9 cellular contexts compared by ENCODE assay signal in the genomic region with DNA sequence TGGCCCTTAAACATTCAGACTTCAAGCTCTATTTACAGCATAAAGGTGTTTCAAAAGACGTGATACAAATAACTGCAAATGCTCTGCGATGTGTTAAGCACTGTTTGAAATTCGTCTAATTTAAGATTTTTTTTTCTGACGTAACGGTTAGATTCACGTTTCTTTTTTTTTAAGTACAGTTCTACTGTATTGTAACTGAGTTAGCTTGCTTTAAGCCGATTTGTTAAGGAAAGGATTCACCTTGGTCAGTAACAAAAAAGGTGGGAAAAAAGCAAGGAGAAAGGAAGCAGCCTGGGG. TPM values are rescaled to one million over a fixed set of nuclear protein-coding genes. Genes with fewer than 3 reads are reported as not detected.
DNase-seq lines count a peak whose midpoint lies in the region; ATAC-seq, FAIRE-seq and TF ChIP-seq lines count a peak whose summit lies in the region.
"Had no signal": no experiment of that assay in that cellular context is flagged by ENCODE, and none has a peak within 500 bp of the region (broad histone marks: within the 10 kb centered on the region; RNA-seq: fewer than 3 reads in every experiment).

No MANE protein-coding gene starts in this region.

- H3K27me3 Mint-ChIP-seq in activated naive CD4-positive, alpha-beta T cell treated with anti-CD3 and anti-CD28 coated beads, Interleukin-2, amount 10 ng/mL, durations not matched to agents 7 days and 5 days, result peaks cover 78% of the 10 kb centered on the region

- intact Hi-C loops in K562 (cut with micrococcal nuclease), result no loop called here
- intact Hi-C loops in upper lobe of right lung (cut with DNase I), result no loop called here
- intact Hi-C loops in sciatic nerve (cut with DNase I), result no loop called here

- H3K27ac Mint-ChIP-seq in activated naive CD4-positive, alpha-beta T cell treated with anti-CD3 and anti-CD28 coated beads, Interleukin-2, amount 10 ng/mL, durations not matched to agents 7 days and 5 days, result no peak overlapping the region

- no peak for DNase-seq in activated naive CD4-positive, alpha-beta T cell treated with anti-CD3 and anti-CD28 coated beads, Interleukin-2, amount 10 ng/mL, durations not matched to agents 7 days and 5 days
- DNase-seq in activated naive CD4-positive, alpha-beta T cell treated with anti-CD3 and anti-CD28 coated beads, Interleukin-2, amount 50 U/mL, for 16 hours, result no peak
- DNase-seq in K562 (ENCODE audit: extremely low read depth in 1 of 4, low spot score in 3 of 4) (no peak), lung (ENCODE audit: low spot score) (no peak), upper lobe of right lung (no peak), sciatic nerve (ENCODE audit: low spot score) (no peak), HK-2 (ENCODE audit: unreplicated experiment) (no peak)

- no peak for ATAC-seq in K562
- ATAC-seq in lung (ENCODE audit: insufficient read depth, low FRiP score), result no peak
- no peak for ATAC-seq in upper lobe of right lung
- ATAC-seq in HG02870 (IDR thresholded peaks at IDR 0.05; ENCODE audit: unreplicated experiment), result no peak
- no peak for ATAC-seq in sciatic nerve

- H3K79me2 ChIP-seq in K562 (ENCODE audit: control insufficient read depth, insufficient read depth, low read length), result no peaks in the 10 kb centered on the region

- TF ChIP-seq EP300 in K562 (IDR thresholded peaks at IDR 0.05; ENCODE audit: low read length), result no peak

- H3K9me3 ChIP-seq in K562 (replicated peaks; ENCODE audit: control insufficient read depth, insufficient read depth, low read depth, low read length) (peaks cover 4% of the 10 kb centered on the region), lung (ENCODE audit: control insufficient read depth in 2 of 2, insufficient read depth in 1 of 2, low read length in 1 of 2) (no peaks in the 10 kb centered on the region), upper lobe of right lung (no peaks in the 10 kb centered on the region)

- H2AFZ ChIP-seq in K562 (ENCODE audit: low read depth, low read length), result peak overlapping the region; percentile 100

- H4K20me1 ChIP-seq in K562 (replicated peaks; ENCODE audit: control insufficient read depth, insufficient read depth, low read length), result no peaks in the 10 kb centered on the region

- TF ChIP-seq RAD21 in K562 (CRISPR knock-in tag; conservative IDR thresholded peaks at IDR 0.05 in 1 of 2, IDR thresholded peaks at IDR 0.05 in 1 of 2), result no peak

- H3K4me3 Mint-ChIP-seq in activated naive CD4-positive, alpha-beta T cell treated with anti-CD3 and anti-CD28 coated beads, Interleukin-2, amount 10 ng/mL, durations not matched to agents 7 days and 5 days, result peak overlapping the region; percentile 68

- peaks cover 13% of the 10 kb centered on the region for H3K4me1 Mint-ChIP-seq in activated naive CD4-positive, alpha-beta T cell treated with anti-CD3 and anti-CD28 coated beads, Interleukin-2, amount 10 ng/mL, durations not matched to agents 7 days and 5 days

- peak overlapping the region; percentile 64 for H3K4me2 ChIP-seq in K562 (ENCODE audit: insufficient read depth, low read length)

- WGBS in K562 (ENCODE audit: insufficient coverage, low coverage, missing lambda C conversion rate), result 81% methylated on average over 7 of the region's 7 CpGs
- 49 to 55% methylated on average over 7 of the region's 7 CpGs for WGBS in lung, 2 donors

- no peak for TF ChIP-seq POLR2A in K562 (conservative IDR thresholded peaks at IDR 0.05)

- H3K4me3 ChIP-seq in K562, result no peak overlapping the region
- H3K4me3 ChIP-seq in lung, result peak overlapping the region; percentile 12
- peak overlapping the region; percentile 74 for H3K4me3 ChIP-seq in upper lobe of right lung

- H3K4me1 ChIP-seq in K562 (replicated peaks in 1 of 2; ENCODE audit: control insufficient read depth in 2 of 2, insufficient read depth in 2 of 2, low read length in 2 of 2), result peaks cover 5 to 38% of the 10 kb centered on the region in 2 experiments; a peak in 3 of 5 replicates
- peaks cover 0 to 11% of the 10 kb centered on the region in 2 donors for H3K4me1 ChIP-seq in lung (ENCODE audit: control insufficient read depth in 2 of 2, insufficient read depth in 2 of 2, low read length in 2 of 2)
- H3K4me1 ChIP-seq in upper lobe of right lung, result peaks cover 15% of the 10 kb centered on the region

- POLR2A ChIA-PET in K562 (lab: Yijun Ruan, JAX), result no interaction called here

- in situ Hi-C loops in K562 (cut with MboI), result no loop called here

- no peak for FAIRE-seq in K562 (lab: Jason Lieb, UNC)

- H3K27ac ChIP-seq in K562 (ENCODE audit: extremely low read depth, low read depth, low read length) (peak overlapping the region; percentile 72), lung (ENCODE audit: low read depth in 1 of 2, low read length in 1 of 2) (peak overlapping the region; percentile 21 to 43), upper lobe of right lung (peak overlapping the region; percentile 68)
- H3K27ac ChIP-seq: epithelial cell of prostate had no signal

- CTCF ChIA-PET in activated naive CD4-positive, alpha-beta T cell treated with anti-CD3 and anti-CD28 coated beads, Interleukin-2, amount 10 ng/mL, durations not matched to agents 7 days and 5 days (lab: Charles Lee), result interaction anchor here (0.8 to 1.4 kb wide), 5 partner anchors 11 to 56 kb away, joined by 3 to 5 read pairs (median 4); no protein-coding TSS in a partner anchor
- CTCF ChIA-PET in K562 (lab: Yijun Ruan, JAX; ENCODE audit: low intra/inter-chr PET ratio), result interaction anchor here (0.6 kb wide), 1 partner anchor 109 kb away, joined by 4 read pairs; no protein-coding TSS in a partner anchor

- no peaks in the 10 kb centered on the region for H3K9me3 Mint-ChIP-seq in activated naive CD4-positive, alpha-beta T cell treated with anti-CD3 and anti-CD28 coated beads, Interleukin-2, amount 10 ng/mL, durations not matched to agents 7 days and 5 days

- TF ChIP-seq CTCF in K562 (IDR thresholded peaks at IDR 0.05 in 2 of 3, conservative IDR thresholded peaks at IDR 0.05 in 1 of 3; ENCODE audit: insufficient read depth in 2 of 3, low read depth in 1 of 3, low read length in 3 of 3) (no peak), lung (IDR thresholded peaks at IDR 0.05; ENCODE audit: control extremely low read depth, extremely low read depth) (no peak), upper lobe of right lung (IDR thresholded peaks at IDR 0.05) (no peak)

- no TSS peak for BruUV-seq in K562 (replicated peaks; lab: Mats Ljungman, UMichigan)

- H3K9me1 ChIP-seq in K562 (ENCODE audit: control insufficient read depth, insufficient read depth, low read length), result no peaks in the 10 kb centered on the region

- H3K9ac ChIP-seq in K562 (ENCODE audit: insufficient read depth in 1 of 2, low read depth in 2 of 2, low read length in 2 of 2), result peak overlapping the region in 1 of 2 experiments; percentile 23; a peak in 2 of 4 replicates

- peaks cover 21 to 44% of the 10 kb centered on the region in 2 experiments; a peak in 4 of 5 replicates for H3K27me3 ChIP-seq in K562 (ENCODE audit: control insufficient read depth in 2 of 2, insufficient read depth in 2 of 2, low read length in 2 of 2)
- peaks cover 15% of the 10 kb centered on the region for H3K27me3 ChIP-seq in lung (ENCODE audit: control insufficient read depth, insufficient read depth)
- H3K27me3 ChIP-seq in upper lobe of right lung, result peaks cover 42% of the 10 kb centered on the region

- H3K36me3 ChIP-seq in K562 (ENCODE audit: control insufficient read depth, insufficient read depth, low read length) (no peaks in the 10 kb centered on the region), lung (ENCODE audit: control insufficient read depth in 2 of 2, insufficient read depth in 2 of 2, low read length in 2 of 2) (no peaks in the 10 kb centered on the region), upper lobe of right lung (no peaks in the 10 kb centered on the region)

- no peaks in the 10 kb centered on the region for H3K36me3 Mint-ChIP-seq in activated naive CD4-positive, alpha-beta T cell treated with anti-CD3 and anti-CD28 coated beads, Interleukin-2, amount 10 ng/mL, durations not matched to agents 7 days and 5 days

RNA-seq across cellular contexts. Expression of a gene that starts 0.7 kb away (rescaled TPM):
- 2.1 and 2.2 TPM in 2 replicates for total RNA-seq in K562 (2011; cell fraction: chromatin; rRNA removed; ENCODE audit: low replicate concordance)
- 0.92 and 1.2 TPM in 2 replicates for total RNA-seq in K562 (2011; cell fraction: nucleolus; rRNA removed)
- 1.1 and 1.5 TPM in 2 replicates for total RNA-seq in K562 (2011; cell fraction: nucleoplasm; rRNA removed)
- total RNA-seq in K562 (2014; rRNA removed) (0.45 and 0.54 TPM in 2 replicates), K562 (2014; rRNA removed; fragmentation: Illumina TruSeq; extraction: Trizol) (0.16 and 0.18 TPM in 2 replicates), K562 (2015; rRNA removed; fragmentation: Illumina TruSeq; extraction: Trizol) (0.29 and 0.49 TPM in 2 replicates), K562 (2021) (0.83 and 1.1 TPM in 2 replicates), lung (1 to 10 TPM; 2.9 to 3.8 TPM), upper lobe of right lung (5.1 TPM), sciatic nerve (4.8 TPM)
- polyA plus RNA-seq in K562 (2011; rRNA removed) (0.31 and 0.36 TPM in 2 replicates), K562 (2014; fragmentation: Illumina TruSeq; extraction: Trizol) (0.58 and 1.1 TPM in 2 replicates), K562 (2014; fragmentation: Nextera tagmentation; extraction: Ambion mirVana) (under 1 TPM; 0.04 to 0.14 TPM), K562 (2014; rRNA removed) (0.45 and 0.90 TPM in 2 replicates), lung (under 1 TPM; 0.27 to 0.65 TPM)
- polyA plus RNA-seq in K562 (2011; cell fraction: cytosol; rRNA removed), result 0.15 and 0.31 TPM in 2 replicates
- polyA plus RNA-seq in K562 (2011; cell fraction: nucleus; rRNA removed), result 0.32 and 0.47 TPM in 2 replicates
- 1.9 and 4.6 TPM in 2 replicates for polyA plus RNA-seq in K562 (2012)
- 0.35 and 0.42 TPM in 2 replicates for polyA minus RNA-seq in K562 (2011; rRNA and poly(A)+ RNA removed)
- polyA minus RNA-seq in K562 (2011; cell fraction: cytosol; rRNA and poly(A)+ RNA removed), result 0.36 and 0.86 TPM in 2 replicates
- 0.40 and 0.44 TPM in 2 replicates for polyA minus RNA-seq in K562 (2011; cell fraction: nucleus; rRNA and poly(A)+ RNA removed)

RNA-seq across cellular contexts. Expression of a gene that starts 49.0 kb away (rescaled TPM):
- total RNA-seq in K562 (2011; cell fraction: chromatin; rRNA removed; ENCODE audit: low replicate concordance), result not detected in 2 replicates
- not detected in 2 replicates for total RNA-seq in K562 (2011; cell fraction: nucleolus; rRNA removed)
- total RNA-seq in K562 (2011; cell fraction: nucleoplasm; rRNA removed), result not detected in 2 replicates
- total RNA-seq in K562 (2014; rRNA removed), result not detected in 2 replicates
- not detected in 2 replicates for total RNA-seq in K562 (2014; rRNA removed; fragmentation: Illumina TruSeq; extraction: Trizol)
- not detected in 2 replicates for total RNA-seq in K562 (2015; rRNA removed; fragmentation: Illumina TruSeq; extraction: Trizol)
- not detected in 2 replicates for total RNA-seq in K562 (2021)
- polyA plus RNA-seq in K562 (2011; rRNA removed), result not detected in 2 replicates
- not detected in 2 replicates for polyA plus RNA-seq in K562 (2011; cell fraction: cytosol; rRNA removed)
- not detected in 2 replicates for polyA plus RNA-seq in K562 (2011; cell fraction: nucleus; rRNA removed)
- not detected in 2 replicates for polyA plus RNA-seq in K562 (2012)
- not detected in 2 replicates for polyA plus RNA-seq in K562 (2014; fragmentation: Illumina TruSeq; extraction: Trizol)
- polyA plus RNA-seq in K562 (2014; fragmentation: Nextera tagmentation; extraction: Ambion mirVana), result not detected
- polyA plus RNA-seq in K562 (2014; rRNA removed), result not detected in 2 replicates
- not detected in 2 replicates for polyA minus RNA-seq in K562 (2011; rRNA and poly(A)+ RNA removed)
- polyA minus RNA-seq in K562 (2011; cell fraction: cytosol; rRNA and poly(A)+ RNA removed), result not detected in 2 replicates
- not detected in 2 replicates for polyA minus RNA-seq in K562 (2011; cell fraction: nucleus; rRNA and poly(A)+ RNA removed)
- total RNA-seq in lung, result not detected
- not detected for polyA plus RNA-seq in lung
- not detected for total RNA-seq in upper lobe of right lung
- not detected for total RNA-seq in sciatic nerve
